18 cellular contexts compared by ENCODE assay signal in genomic region chr2:150030440-150030839, GRCh38.
"Had no signal": no experiment of that assay in that cellular context is flagged by ENCODE, and none has a peak within 500 bp of the region (broad histone marks: within the 10 kb centered on the region; RNA-seq: fewer than 3 reads in every experiment).

No MANE protein-coding gene starts in this region.

- H3K36me3 ChIP-seq: thoracic aorta had no signal

- H3K4me3 ChIP-seq: dorsolateral prefrontal cortex, mucosa of descending colon, thoracic aorta had no signal

- DNase-seq: activated CD4-positive, alpha-beta T cell treated with anti-CD3 and anti-CD28 coated beads for 48 hours; activated CD4-positive, CD25-positive, alpha-beta regulatory T cell; activated CD8-positive, alpha-beta T cell treated with anti-CD3 and anti-CD28 coated beads for 36 hours; activated naive CD4-positive, alpha-beta T cell treated with anti-CD3 and anti-CD28 coated beads for 36 hours; activated T-cell treated with anti-CD3 and anti-CD28 coated beads, Interleukin-2, amount 50 U/mL, for 24 hours; caudate nucleus; dorsolateral prefrontal cortex; endodermal cell; hypothalamus; left ventricle myocardium superior; mucosa of descending colon; naive B cell; stimulated activated CD4-positive, alpha-beta T cell treated with anti-CD3 and anti-CD28 coated beads, Interleukin-2, amount 100 ng/mL, for 48 hours; T-helper 1 cell; T-helper 9 cell had no signal

- FAIRE-seq: colon, frontal cortex had no signal

- ATAC-seq: activated CD8-positive, alpha-beta T cell treated with anti-CD3 and anti-CD28 coated beads for 36 hours; left ventricle myocardium superior; mucosa of descending colon had no signal

- H3K27ac ChIP-seq: dorsolateral prefrontal cortex, thoracic aorta had no signal

- H3K9me3 ChIP-seq: mucosa of descending colon, thoracic aorta had no signal
